Comparison of ENCODE assay signal across 8 cellular contexts in the genomic region with DNA sequence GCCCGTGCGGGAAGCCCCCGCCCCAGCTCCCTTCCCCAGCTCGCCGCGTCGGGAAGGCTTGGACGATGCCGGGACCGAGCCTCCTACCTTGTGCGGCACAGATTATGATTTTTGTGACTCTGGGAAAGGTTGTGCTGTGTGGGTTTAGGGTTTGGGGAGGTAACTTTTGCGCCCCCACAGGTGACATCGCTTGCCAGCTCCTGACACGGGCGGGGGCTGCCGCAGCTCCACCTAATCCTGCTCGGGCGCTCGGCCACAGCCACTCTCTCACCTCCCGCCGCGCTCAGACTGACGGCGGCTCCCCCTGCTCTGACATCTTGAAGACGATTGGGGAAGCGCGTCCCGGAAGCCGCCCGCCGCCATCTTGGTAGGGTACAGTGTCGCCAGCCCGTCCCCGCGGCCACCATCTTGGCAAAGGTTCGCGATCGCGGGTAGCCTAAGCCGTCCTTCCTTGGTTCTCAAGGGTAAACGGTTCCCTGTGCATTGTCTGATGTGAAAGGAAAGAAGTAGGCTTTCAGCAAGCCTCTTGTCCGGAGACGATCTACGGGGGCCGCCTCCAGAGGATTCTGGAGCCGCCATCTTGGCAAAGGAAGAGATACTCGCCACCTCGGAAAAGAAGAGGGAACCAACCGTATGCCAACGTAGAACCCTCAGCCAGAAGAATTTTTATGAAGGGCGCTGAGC. TPM values are rescaled to one million over a fixed set of nuclear protein-coding genes. Genes with fewer than 3 reads are reported as not detected.
DNase-seq lines count a peak whose midpoint lies in the region; ATAC-seq and TF ChIP-seq lines count a peak whose summit lies in the region.

No MANE protein-coding gene starts in this region.

- H3K4me3 ChIP-seq in kidney epithelial cell (ENCODE audit: low read depth, low read length): peak overlapping the region; percentile 88

- no peaks in the 10 kb centered on the region for H3K27me3 ChIP-seq in kidney epithelial cell (ENCODE audit: control insufficient read depth, insufficient read depth, low read length)

- no peaks in the 10 kb centered on the region for H3K36me3 ChIP-seq in kidney epithelial cell (ENCODE audit: control insufficient read depth, insufficient read depth, low read length)

- DNase-seq in NCI-H1417 (lab: John Stamatoyannopoulos, UW) (peak; percentile 81 to 88 (median 87)), NCI-H1417 treated with DMSO at 0.1 percent for 48 hours (lab: John Stamatoyannopoulos, UW) (no peak), NCI-H2196 (lab: John Stamatoyannopoulos, UW; ENCODE audit: unreplicated experiment) (peak; percentile 82), kidney epithelial cell (ENCODE audit: low read depth) (no peak)
- peak; percentile 77 for DNase-seq in activated CD4-positive, CD25-positive, alpha-beta regulatory T cell treated with anti-CD3 and anti-CD28 coated beads, Interleukin-2, amount 50 U/mL, for 16 hours (ENCODE audit: low read depth, low spot score)
- peak; percentile 88 for DNase-seq in central memory CD4-positive, alpha-beta T cell
- DNase-seq in stimulated activated CD4-positive, alpha-beta T cell treated with anti-CD3 and anti-CD28 coated beads, Interleukin-15, amount 100 ng/mL, for 24 hours: peak; percentile 88

- peak; percentile 21 for ATAC-seq in HG03025 (IDR thresholded peaks at IDR 0.05; ENCODE audit: low FRiP score, unreplicated experiment)

- TF ChIP-seq CTCF in kidney epithelial cell (IDR thresholded peaks at IDR 0.05; ENCODE audit: insufficient read depth, low read length, poor library complexity, severe bottlenecking): no peak

RNA-seq across cellular contexts. Expression of gene NR3C1, which starts 1.7 kb away (rescaled TPM):
- total RNA-seq in kidney epithelial cell: 18.3 and 25.3 TPM in 2 replicates

Comparison
In these comparisons a context has a peak if more than half of its experiments do, and no peak if none do; other contexts are left out.
1. DNase-seq: peak in NCI-H1417 (3 of 3), NCI-H2196 (single experiment), activated CD4-positive, CD25-positive, alpha-beta regulatory T cell treated with anti-CD3 and anti-CD28 coated beads, Interleukin-2, amount 50 U/mL, for 16 hours (single experiment), central memory CD4-positive, alpha-beta T cell (single experiment) and stimulated activated CD4-positive, alpha-beta T cell treated with anti-CD3 and anti-CD28 coated beads, Interleukin-15, amount 100 ng/mL, for 24 hours (single experiment); none in NCI-H1417 treated with DMSO at 0.1 percent for 48 hours (single experiment) and kidney epithelial cell (single experiment).